19 cellular contexts compared by ENCODE assay signal in the genomic region with DNA sequence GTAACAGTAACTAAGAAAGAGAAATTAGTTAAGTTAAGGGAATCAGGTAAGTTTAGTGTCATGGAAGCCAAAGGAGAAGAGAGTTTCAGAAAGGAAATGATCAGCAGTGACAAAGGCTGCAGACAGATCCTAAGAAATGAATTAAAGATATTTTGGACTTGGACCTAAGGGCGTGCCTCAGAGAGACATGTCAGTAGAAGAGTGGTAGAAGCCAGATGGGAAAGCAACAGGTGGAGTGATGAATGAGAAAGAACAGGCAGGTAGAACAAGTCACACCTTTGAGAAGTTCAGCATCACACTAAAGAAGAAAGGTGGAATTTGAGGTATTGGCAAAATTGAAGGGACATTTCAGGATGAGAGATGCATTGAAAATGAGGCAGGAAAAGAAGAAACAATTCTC. TPM values are rescaled to one million over a fixed set of nuclear protein-coding genes. Genes with fewer than 3 reads are reported as not detected.
DNase-seq lines count a peak whose midpoint lies in the region; ATAC-seq, FAIRE-seq and TF ChIP-seq lines count a peak whose summit lies in the region.
"Had no signal": no experiment of that assay in that cellular context is flagged by ENCODE, and none has a peak within 500 bp of the region (broad histone marks: within the 10 kb centered on the region; RNA-seq: fewer than 3 reads in every experiment).

No MANE protein-coding gene starts in this region.

- CTCF ChIA-PET in HEK293 (lab: Yijun Ruan, JAX) = no interaction called here

- intact Hi-C loops in left colon (cut with DNase I, micrococcal nuclease) = no loop called here

- no peak for FAIRE-seq in small intestine (lab: Jason Lieb, UNC)
- FAIRE-seq: G401.6, GM12892, H54 had no signal

- H3K36me3 ChIP-seq in HEK293 (ENCODE audit: control insufficient read depth in 2 of 2, insufficient read depth in 1 of 2, low read length in 2 of 2) (no peaks in the 10 kb centered on the region), small intestine (ENCODE audit: control insufficient read depth in 2 of 2, insufficient read depth in 2 of 2, low read length in 2 of 2) (no peaks in the 10 kb centered on the region)

- H3K27ac ChIP-seq in HEK293 (ENCODE audit: extremely low read depth, low read depth, low read length) (no peak overlapping the region), small intestine (ENCODE audit: low read depth in 1 of 2, low read length in 1 of 2) (no peak overlapping the region)

- peak; percentile 72 for ATAC-seq in left colon
- ATAC-seq in HG02938 (IDR thresholded peaks at IDR 0.05; ENCODE audit: unreplicated experiment) = no peak
- no peak for ATAC-seq in GM18873 (IDR thresholded peaks at IDR 0.05; ENCODE audit: low FRiP score, unreplicated experiment)
- ATAC-seq in HG03095 (IDR thresholded peaks at IDR 0.05; ENCODE audit: unreplicated experiment) = no peak

- 20 to 54% (median 39%) methylated on average over 1 of the region's 1 CpG for WGBS in small intestine, 3 donors

- H3K27me3 ChIP-seq in small intestine (ENCODE audit: control insufficient read depth in 2 of 2, insufficient read depth in 2 of 2, low read length in 2 of 2) = no peaks in the 10 kb centered on the region

- DNase-seq in left colon (no peak), small intestine (peak; percentile 36)
- DNase-seq: C1 segment of cervical spinal cord; CD4-positive, alpha-beta memory T cell; COR-L47; DMS153; DND-41; GOT3; HCEC 1CT had no signal

- no peak for TF ChIP-seq CTCF in HEK293 (tag by site-specific recombination; IDR thresholded peaks at IDR 0.05)

- no peaks in the 10 kb centered on the region for H3K9me3 ChIP-seq in HEK293 (ENCODE audit: control insufficient read depth, insufficient read depth, low read depth, low read length)
- H3K9me3 ChIP-seq in small intestine (ENCODE audit: control insufficient read depth, low read depth) = no peaks in the 10 kb centered on the region

- POLR2A ChIA-PET in HEK293 (lab: Yijun Ruan, JAX) = no interaction called here

- no peaks in the 10 kb centered on the region for H3K4me1 ChIP-seq in HEK293 (ENCODE audit: control insufficient read depth, insufficient read depth, low read length)
- H3K4me1 ChIP-seq in small intestine (ENCODE audit: control insufficient read depth in 2 of 2, insufficient read depth in 1 of 2, low read depth in 1 of 2, low read length in 1 of 2) = no peaks in the 10 kb centered on the region

- H3K4me3 ChIP-seq in HEK293 (ENCODE audit: low read depth, low read length) = no peak overlapping the region
- no peak overlapping the region for H3K4me3 ChIP-seq in small intestine (ENCODE audit: low read depth in 1 of 2, low read length in 2 of 2)

TF ChIP-seq in HEK293, 187 proteins besides CTCF, POLR2A, EP300 and RAD21:
- TF ChIP-seq ZBTB49 (tag by site-specific recombination; IDR thresholded peaks at IDR 0.05; ENCODE audit: low read depth) (no peak), ZNF677 (tag by site-specific recombination; IDR thresholded peaks at IDR 0.05) (no peak), SCRT2 (tag by site-specific recombination; IDR thresholded peaks at IDR 0.05) (peak; percentile 86), SCRT1 (tag by site-specific recombination; IDR thresholded peaks at IDR 0.05; ENCODE audit: borderline replicate concordance) (peak; percentile 68; the same call in 1 of the 2 replicates), ZNF518A (tag by site-specific recombination; conservative IDR thresholded peaks at IDR 0.05; ENCODE audit: low read depth) (no peak), ZNF140 (tag by site-specific recombination; IDR thresholded peaks at IDR 0.05) (no peak)

RNA-seq across cellular contexts. Expression of gene C4BPA, which starts 1.4 kb away (rescaled TPM):
- total RNA-seq in left colon = 1 to 10 TPM; 3.4 to 4.5 TPM
- polyA plus RNA-seq in small intestine = under 1 TPM in 2 of 3 donors, not detected in 1; 0.07 to 0.22 TPM
- total RNA-seq: A172; A673; CD4-positive, alpha-beta memory T cell had no signal
- polyA plus RNA-seq: BJ; CD4-positive, alpha-beta memory T cell had no signal

RNA-seq across cellular contexts. Expression of gene C4BPB, which starts 14.0 kb away (rescaled TPM):
- total RNA-seq in left colon = 10 to 100 TPM in 1 of 2 donors, 1 to 10 TPM in 1; 5.0 to 20.8 TPM
- 10 to 100 TPM in 2 of 3 donors, 1 to 10 TPM in 1; 8.6 to 27.3 (median 17.2) TPM for polyA plus RNA-seq in small intestine
- total RNA-seq: A673 had no signal
- polyA plus RNA-seq: BJ had no signal

RNA-seq across cellular contexts. Expression of gene PFKFB2, which starts 49.6 kb away (rescaled TPM):
- total RNA-seq in left colon = 100 to 1,000 TPM; 104 to 117 TPM
- 10 to 100 TPM; 20.0 to 38.5 (median 23.4) TPM for polyA plus RNA-seq in small intestine

RNA-seq across cellular contexts. Expression of gene YOD1, which starts 51.7 kb away (rescaled TPM):
- total RNA-seq in left colon = 1 to 10 TPM; 6.6 to 7.2 TPM
- 1 to 10 TPM; 1.9 to 2.7 (median 2.7) TPM for polyA plus RNA-seq in small intestine
